Comparison of ENCODE assay signal across 9 cellular contexts in the genomic region with DNA sequence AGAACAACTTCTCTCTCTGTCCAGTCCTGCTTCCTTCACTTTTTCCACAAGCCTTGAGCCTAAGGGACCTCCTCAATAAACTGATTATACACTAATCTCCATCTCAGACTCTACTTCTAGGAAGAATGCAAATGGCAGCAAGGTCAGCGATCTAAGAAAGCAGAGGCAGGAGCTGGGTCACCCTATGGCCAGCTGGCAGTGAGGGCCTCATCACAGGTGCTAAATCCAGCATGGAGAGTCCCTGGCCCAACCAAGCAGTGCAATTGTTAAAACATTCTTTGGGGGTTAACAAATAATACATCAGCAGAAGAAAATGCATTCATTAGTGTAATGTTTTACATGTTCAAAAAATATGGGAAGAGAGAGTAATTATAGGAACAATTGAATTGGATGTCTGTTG.
"Had no signal": no experiment of that assay in that cellular context is flagged by ENCODE, and none has a peak within 500 bp of the region (broad histone marks: within the 10 kb centered on the region; RNA-seq: fewer than 3 reads in every experiment).

No MANE protein-coding gene starts in this region.

- DNase-seq: GM23248, GOT3, H7, HFFc6 had no signal

- H3K9ac ChIP-seq: GM23248 had no signal

- H2AFZ ChIP-seq: GM23248 had no signal

- H3K27ac Mint-ChIP-seq: HFFc6, IgD-negative memory B cell had no signal

- H3K4me3 ChIP-seq: GM23248, HAP-1 had no signal

- H3K9me3 ChIP-seq: HAP-1 had no signal

- H3K36me3 ChIP-seq: HAP-1 had no signal

- H3K4me1 Mint-ChIP-seq: IgD-negative memory B cell had no signal

- H3K27me3 Mint-ChIP-seq: IgD-negative memory B cell had no signal

- H3K36me3 Mint-ChIP-seq: IgD-negative memory B cell had no signal

- ATAC-seq: HCT116, HepG2 had no signal

- H3K4me3 Mint-ChIP-seq: HFFc6, IgD-negative memory B cell had no signal

- H3K27ac ChIP-seq: GM23248, HL-60 had no signal
